ENCODE assay signal across 26 cellular contexts in the genomic region with DNA sequence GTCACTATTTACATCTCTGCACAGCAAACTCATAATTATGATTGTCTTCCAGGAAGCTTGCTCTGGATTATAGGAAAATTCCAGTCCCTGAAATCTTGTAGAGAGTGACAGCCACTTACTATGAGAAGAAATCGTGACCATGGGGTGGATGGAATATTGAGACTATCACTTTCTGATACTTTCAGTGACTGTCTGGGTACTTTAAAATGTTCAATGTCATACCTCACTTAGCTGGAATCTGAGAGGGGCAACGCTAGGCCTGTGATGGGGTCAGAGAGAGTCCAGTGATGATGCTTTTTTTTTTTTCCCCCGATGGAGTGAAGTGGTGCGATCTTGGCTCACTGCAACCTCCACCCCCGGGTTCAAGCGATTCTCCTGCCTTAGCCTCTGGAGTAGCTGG.
"Had no signal": no experiment of that assay in that cellular context is flagged by ENCODE, and none has a peak within 500 bp of the region (broad histone marks: within the 10 kb centered on the region; RNA-seq: fewer than 3 reads in every experiment).

No MANE protein-coding gene starts in this region.

- H3K27ac Mint-ChIP-seq: activated CD8-positive, alpha-beta memory T cell treated with anti-CD3 and anti-CD28 coated beads, Interleukin-2, amount 10 ng/mL, durations not matched to agents 7 days and 5 days; activated naive CD4-positive, alpha-beta T cell treated with anti-CD3 and anti-CD28 coated beads, Interleukin-2, amount 50 U/mL, for 72 hours; activated naive CD8-positive, alpha-beta T cell treated with anti-CD3 and anti-CD28 coated beads, Interleukin-2, amount 50 U/mL, for 24 hours; activated T-cell treated with anti-CD3 and anti-CD28 coated beads, Interleukin-2, amount 50 U/mL, for 24 hours; T-helper 17 cell; WTC11 had no signal

- H3K36me3 ChIP-seq: ascending aorta, cardiac muscle cell had no signal

- H3K4me3 Mint-ChIP-seq: activated CD8-positive, alpha-beta memory T cell treated with anti-CD3 and anti-CD28 coated beads, Interleukin-2, amount 10 ng/mL, durations not matched to agents 7 days and 5 days; activated naive CD8-positive, alpha-beta T cell treated with anti-CD3 and anti-CD28 coated beads, Interleukin-2, amount 50 U/mL, for 24 hours; activated T-cell treated with anti-CD3 and anti-CD28 coated beads, Interleukin-2, amount 50 U/mL, for 24 hours; activated T-helper 1 cell treated with anti-CD3 and anti-CD28 coated beads, Interleukin-12 subunit alpha, Interleukin-12 subunit beta, Interleukin-2, Interleukin-4 antibody, amounts not matched to agents 30 ng/mL and 10 ng/mL and 1 ng/mL, durations not matched to agents 14 hours and 24 hours and 36 hours; T-helper 17 cell; WTC11 had no signal

- H3K36me3 Mint-ChIP-seq: activated CD8-positive, alpha-beta memory T cell treated with anti-CD3 and anti-CD28 coated beads, Interleukin-2, amount 10 ng/mL, durations not matched to agents 7 days and 5 days; activated naive CD4-positive, alpha-beta T cell treated with anti-CD3 and anti-CD28 coated beads, Interleukin-2, amount 50 U/mL, for 72 hours had no signal

- DNase-seq: activated CD4-positive, alpha-beta T cell treated with anti-CD3 and anti-CD28 coated beads for 48 hours; activated CD4-positive, alpha-beta T cell treated with anti-CD3 and anti-CD28 coated beads, Interleukin-2, amount 50 U/mL, for 4 hours; activated CD4-positive, CD25-positive, alpha-beta regulatory T cell treated with anti-CD3 and anti-CD28 coated beads, Interleukin-2, amount 50 U/mL, for 72 hours; activated CD8-positive, alpha-beta memory T cell treated with anti-CD3 and anti-CD28 coated beads, Interleukin-2, amount 10 ng/mL, durations not matched to agents 7 days and 5 days; activated effector memory CD4-positive, alpha-beta T cell treated with Interleukin-2 at 50 U/mL for 16 hours; activated naive CD4-positive, alpha-beta T cell; activated naive CD8-positive, alpha-beta T cell treated with anti-CD3 and anti-CD28 coated beads, Interleukin-2, amount 50 U/mL, for 24 hours; activated T-cell treated with anti-CD3 and anti-CD28 coated beads, Interleukin-2, amount 50 U/mL, for 24 hours; amniotic stem cell; body of pancreas; MM.1S; NCI-H1105 treated with DMSO at 0.1 percent for 48 hours; NCI-H1436 treated with DMSO at 0.1 percent for 48 hours; NCI-H187; NCI-H2081; NCI-H510A treated with DMSO at 0.1 percent for 48 hours; NCI-H69; PC-9; SIG-M5; T-helper 17 cell; T-helper 9 cell had no signal

- H3K27me3 ChIP-seq: ascending aorta, body of pancreas, cardiac muscle cell had no signal

- H3K27ac ChIP-seq: ascending aorta, cardiac muscle cell had no signal

- ATAC-seq: activated CD8-positive, alpha-beta memory T cell treated with anti-CD3 and anti-CD28 coated beads, Interleukin-2, amount 10 ng/mL, durations not matched to agents 7 days and 5 days; activated naive CD4-positive, alpha-beta T cell treated with anti-CD3 and anti-CD28 coated beads, Interleukin-2, amount 50 U/mL, for 72 hours; activated naive CD8-positive, alpha-beta T cell treated with anti-CD3 and anti-CD28 coated beads, Interleukin-2, amount 50 U/mL, for 24 hours; body of pancreas; T-helper 17 cell; WTC11 had no signal

- H3K9me3 Mint-ChIP-seq: activated naive CD4-positive, alpha-beta T cell treated with anti-CD3 and anti-CD28 coated beads, Interleukin-2, amount 50 U/mL, for 72 hours; activated T-cell treated with anti-CD3 and anti-CD28 coated beads, Interleukin-2, amount 50 U/mL, for 24 hours; activated T-helper 1 cell treated with anti-CD3 and anti-CD28 coated beads, Interleukin-12 subunit alpha, Interleukin-12 subunit beta, Interleukin-2, Interleukin-4 antibody, amounts not matched to agents 30 ng/mL and 10 ng/mL and 1 ng/mL, durations not matched to agents 14 hours and 24 hours and 36 hours had no signal

- H3K9me3 ChIP-seq: ascending aorta, body of pancreas had no signal

- H3K4me3 ChIP-seq: ascending aorta, body of pancreas, cardiac muscle cell, PC-9 had no signal

- H2AFZ ChIP-seq: PC-9 had no signal
